In the genomic region with DNA sequence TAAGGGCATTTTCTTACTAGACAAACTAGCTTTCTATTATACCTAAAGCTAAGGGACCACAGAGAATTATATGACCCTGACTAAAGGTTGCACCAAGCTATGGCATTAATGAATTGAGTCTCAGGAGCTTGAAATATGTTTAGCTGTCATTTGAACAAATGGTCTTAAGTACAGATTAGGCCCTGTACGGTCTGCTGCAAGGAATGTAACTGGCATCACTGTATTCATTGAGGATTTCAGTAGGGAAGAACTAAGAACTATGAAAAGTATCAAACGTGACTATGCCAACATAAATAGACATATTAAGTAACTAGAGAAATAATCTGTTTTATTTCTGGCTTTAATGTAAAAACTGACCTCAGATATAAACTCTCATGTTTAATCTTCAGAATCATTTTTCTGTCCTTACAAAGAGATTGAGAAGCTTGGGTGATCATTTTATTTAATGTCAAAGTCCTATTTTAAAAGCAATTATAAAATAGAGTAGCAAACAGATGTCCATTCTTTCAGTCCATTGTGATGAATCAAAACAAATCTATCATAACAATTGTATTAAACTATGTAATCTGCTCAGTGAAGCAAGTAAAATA, we compare ENCODE assay signal across 20 cellular contexts.
DNase-seq lines count a peak whose midpoint lies in the region; ATAC-seq, FAIRE-seq and TF ChIP-seq lines count a peak whose summit lies in the region.
"Had no signal": no experiment of that assay in that cellular context is flagged by ENCODE, and none has a peak within 500 bp of the region (broad histone marks: within the 10 kb centered on the region; RNA-seq: fewer than 3 reads in every experiment).

No MANE protein-coding gene starts in this region.

- H3K36me3 Mint-ChIP-seq in nephron progenitor cell (ENCODE audit: low read depth): no peaks in the 10 kb centered on the region
- H3K36me3 Mint-ChIP-seq: CD4-positive, alpha-beta memory T cell had no signal

- H3K9me1 ChIP-seq in K562 (ENCODE audit: control insufficient read depth, insufficient read depth, low read length): no peaks in the 10 kb centered on the region

- no peak overlapping the region for H3K4me3 ChIP-seq in K562

- ATAC-seq in K562 (no peak), HG02759 (IDR thresholded peaks at IDR 0.05; ENCODE audit: unreplicated experiment) (no peak), Right ventricle myocardium superior (ENCODE audit: poor library complexity) (no peak)

- in situ Hi-C loops in K562 (cut with MboI): loop anchor here (25.0 kb wide), 1 partner anchor 839 kb away; the partner anchor contains the start of gene MAT2B

- no peaks in the 10 kb centered on the region for H3K36me3 ChIP-seq in K562 (ENCODE audit: control insufficient read depth, insufficient read depth, low read length)
- H3K36me3 ChIP-seq: BE2C had no signal

- H3K4me2 ChIP-seq in K562 (ENCODE audit: insufficient read depth, low read length): no peak overlapping the region

- peak overlapping the region; percentile 52; the same call in 1 of the 2 replicates for H2AFZ ChIP-seq in K562 (ENCODE audit: low read depth, low read length)

- H3K4me3 Mint-ChIP-seq in nephron progenitor cell: no peak overlapping the region
- H3K4me3 Mint-ChIP-seq: CD4-positive, alpha-beta memory T cell; HFFc6 had no signal

- no peak for TF ChIP-seq CTCF in K562 (IDR thresholded peaks at IDR 0.05 in 2 of 3, conservative IDR thresholded peaks at IDR 0.05 in 1 of 3; ENCODE audit: insufficient read depth in 2 of 3, low read depth in 1 of 3, low read length in 3 of 3)
- TF ChIP-seq CTCF in nephron progenitor cell (IDR thresholded peaks at IDR 0.05): no peak

- no peaks in the 10 kb centered on the region for H3K9me3 ChIP-seq in K562 (replicated peaks; ENCODE audit: control insufficient read depth, insufficient read depth, low read depth, low read length)
- H3K9me3 ChIP-seq: BE2C had no signal

- peaks cover 47% of the 10 kb centered on the region for H3K4me1 Mint-ChIP-seq in nephron progenitor cell
- H3K4me1 Mint-ChIP-seq: CD4-positive, alpha-beta memory T cell had no signal

- POLR2A ChIA-PET in K562 (lab: Yijun Ruan, JAX): no interaction called here

- no peaks in the 10 kb centered on the region for H3K9me3 Mint-ChIP-seq in nephron progenitor cell

- WGBS in K562 (ENCODE audit: insufficient coverage, low coverage, missing lambda C conversion rate): 25% methylated on average over 2 of the region's 2 CpGs

- TF ChIP-seq POLR2A in K562 (conservative IDR thresholded peaks at IDR 0.05): no peak

- no peak overlapping the region for H3K27ac ChIP-seq in K562 (ENCODE audit: extremely low read depth, low read depth, low read length)
- H3K27ac ChIP-seq: C4-2B, HL-60 had no signal

- no peaks in the 10 kb centered on the region for H3K79me2 ChIP-seq in K562 (ENCODE audit: control insufficient read depth, insufficient read depth, low read length)

- intact Hi-C loops in K562 (cut with micrococcal nuclease) (loop anchor here (5.0 kb wide), 1 partner anchor 339 kb away; no protein-coding TSS in a partner anchor), Right ventricle myocardium superior (cut with DNase I) (no loop called here)

- peaks cover 14 to 62% of the 10 kb centered on the region in 2 experiments for H3K4me1 ChIP-seq in K562 (replicated peaks in 1 of 2; ENCODE audit: control insufficient read depth in 2 of 2, insufficient read depth in 2 of 2, low read length in 2 of 2)

- no peaks in the 10 kb centered on the region for H3K27me3 Mint-ChIP-seq in nephron progenitor cell (ENCODE audit: low read depth, poor library complexity)
- H3K27me3 Mint-ChIP-seq: CD4-positive, alpha-beta memory T cell had no signal

- CTCF ChIA-PET in K562 (lab: Yijun Ruan, JAX; ENCODE audit: low intra/inter-chr PET ratio): no interaction called here

- no TSS peak for BruUV-seq in K562 (replicated peaks; lab: Mats Ljungman, UMichigan)

- no peak overlapping the region for H3K9ac ChIP-seq in K562 (ENCODE audit: insufficient read depth in 1 of 2, low read depth in 2 of 2, low read length in 2 of 2)

- peak; percentile 82 for DNase-seq in NCI-H82 (lab: John Stamatoyannopoulos, UW)
- no peak for DNase-seq in K562 (ENCODE audit: extremely low read depth in 1 of 4, low spot score in 3 of 4)
- DNase-seq in nephron progenitor cell: no peak
- no peak for DNase-seq in Right ventricle myocardium superior
- DNase-seq in RKO (ENCODE audit: low spot score): no peak
- no peak for DNase-seq in GDM1 (lab: John Stamatoyannopoulos, UW)
- DNase-seq: BE2C; CD4-positive, alpha-beta memory T cell; DMS153; DMS79 treated with DMSO at 0.1 percent for 48 hours; EL; HCEC 1CT; HFFc6 had no signal

- peak overlapping the region; percentile 23 for H3K27ac Mint-ChIP-seq in nephron progenitor cell
- H3K27ac Mint-ChIP-seq: CD4-positive, alpha-beta memory T cell; HFFc6 had no signal

- no peak for TF ChIP-seq RAD21 in K562 (CRISPR knock-in tag; conservative IDR thresholded peaks at IDR 0.05 in 1 of 2, IDR thresholded peaks at IDR 0.05 in 1 of 2)

- H4K20me1 ChIP-seq in K562 (replicated peaks; ENCODE audit: control insufficient read depth, insufficient read depth, low read length): no peaks in the 10 kb centered on the region

- TF ChIP-seq EP300 in K562 (IDR thresholded peaks at IDR 0.05; ENCODE audit: low read length): no peak

- no peaks in the 10 kb centered on the region for H3K27me3 ChIP-seq in K562 (ENCODE audit: control insufficient read depth in 2 of 2, insufficient read depth in 2 of 2, low read length in 2 of 2)
- H3K27me3 ChIP-seq: BE2C had no signal

- no peak for FAIRE-seq in K562 (lab: Jason Lieb, UNC)
- FAIRE-seq: A204.1, G401.6, GM12892, GM19239 had no signal

TF ChIP-seq in K562, 482 proteins besides CTCF, POLR2A, EP300 and RAD21:
- TF ChIP-seq, protein P1, sequence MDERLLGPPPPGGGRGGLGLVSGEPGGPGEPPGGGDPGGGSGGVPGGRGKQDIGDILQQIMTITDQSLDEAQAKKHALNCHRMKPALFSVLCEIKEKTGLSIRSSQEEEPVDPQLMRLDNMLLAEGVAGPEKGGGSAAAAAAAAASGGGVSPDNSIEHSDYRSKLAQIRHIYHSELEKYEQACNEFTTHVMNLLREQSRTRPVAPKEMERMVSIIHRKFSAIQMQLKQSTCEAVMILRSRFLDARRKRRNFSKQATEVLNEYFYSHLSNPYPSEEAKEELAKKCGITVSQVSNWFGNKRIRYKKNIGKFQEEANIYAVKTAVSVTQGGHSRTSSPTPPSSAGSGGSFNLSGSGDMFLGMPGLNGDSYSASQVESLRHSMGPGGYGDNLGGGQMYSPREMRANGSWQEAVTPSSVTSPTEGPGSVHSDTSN (CRISPR knock-in tag; IDR thresholded peaks at IDR 0.05; ENCODE audit: low read depth): no peak
- TF ChIP-seq, protein P1 (tag; conservative IDR thresholded peaks at IDR 0.05; ENCODE audit: low read depth): 0 out of 2 replicates have a peak, but pooled peaks have one; percentile 14
- peak; percentile 14 for TF ChIP-seq MEIS2 (IDR thresholded peaks at IDR 0.05; ENCODE audit: partially characterized antibody)
- TF ChIP-seq, protein P2, sequence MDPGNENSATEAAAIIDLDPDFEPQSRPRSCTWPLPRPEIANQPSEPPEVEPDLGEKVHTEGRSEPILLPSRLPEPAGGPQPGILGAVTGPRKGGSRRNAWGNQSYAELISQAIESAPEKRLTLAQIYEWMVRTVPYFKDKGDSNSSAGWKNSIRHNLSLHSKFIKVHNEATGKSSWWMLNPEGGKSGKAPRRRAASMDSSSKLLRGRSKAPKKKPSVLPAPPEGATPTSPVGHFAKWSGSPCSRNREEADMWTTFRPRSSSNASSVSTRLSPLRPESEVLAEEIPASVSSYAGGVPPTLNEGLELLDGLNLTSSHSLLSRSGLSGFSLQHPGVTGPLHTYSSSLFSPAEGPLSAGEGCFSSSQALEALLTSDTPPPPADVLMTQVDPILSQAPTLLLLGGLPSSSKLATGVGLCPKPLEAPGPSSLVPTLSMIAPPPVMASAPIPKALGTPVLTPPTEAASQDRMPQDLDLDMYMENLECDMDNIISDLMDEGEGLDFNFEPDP (CRISPR knock-in tag; IDR thresholded peaks at IDR 0.05): no peak
